30 cellular contexts compared by ENCODE assay signal in genomic region chr11:109648804-109649203, GRCh38.
"Had no signal": no experiment of that assay in that cellular context is flagged by ENCODE, and none has a peak within 500 bp of the region (broad histone marks: within the 10 kb centered on the region; RNA-seq: fewer than 3 reads in every experiment).

No MANE protein-coding gene starts in this region.

- H3K9me3 ChIP-seq: adrenal gland, ascending aorta, body of pancreas, breast epithelium, colonic mucosa had no signal

- DNase-seq: activated effector memory CD4-positive, alpha-beta T cell treated with anti-CD3 and anti-CD28 coated beads, Interleukin-2, amount 50 U/mL, for 16 hours; activated effector memory CD4-positive, alpha-beta T cell treated with Interleukin-2 at 50 U/mL for 16 hours; activated gamma-delta T cell; activated gamma-delta T cell treated with Interleukin-2 at 50 U/mL for 16 hours; activated naive CD4-positive, alpha-beta T cell; activated naive CD4-positive, alpha-beta T cell treated with anti-CD3 and anti-CD28 coated beads for 36 hours; activated naive CD4-positive, alpha-beta T cell treated with anti-CD3 and anti-CD28 coated beads, Interleukin-2, amount 10 ng/mL, durations not matched to agents 7 days and 5 days; activated naive CD4-positive, alpha-beta T cell treated with anti-CD3 and anti-CD28 coated beads, Interleukin-2, amount 50 U/mL, for 16 hours; activated naive CD4-positive, alpha-beta T cell treated with Interleukin-2 at 50 U/mL for 16 hours; activated naive CD8-positive, alpha-beta T cell treated with anti-CD3 and anti-CD28 coated beads for 36 hours; activated naive CD8-positive, alpha-beta T cell treated with anti-CD3 and anti-CD28 coated beads, Interleukin-2, amount 10 ng/mL, durations not matched to agents 7 days and 5 days; activated naive CD8-positive, alpha-beta T cell treated with anti-CD3 and anti-CD28 coated beads, Interleukin-2, amount 50 U/mL, for 24 hours; activated T-cell treated with anti-CD3 and anti-CD28 coated beads, Interleukin-2, amount 50 U/mL, for 48 hours; activated T-cell treated with anti-CD3 and anti-CD28 coated beads, Interleukin-2, amount 50 U/mL, for 72 hours; adrenal gland; amniotic stem cell; amygdala; anterior cingulate cortex; aorta; body of pancreas; brain microvascular endothelial cell; caudate nucleus; central memory CD4-positive, alpha-beta T cell; cerebellar nuclear complex; colonic mucosa had no signal

- H3K4me3 ChIP-seq: adrenal gland, ascending aorta, body of pancreas, breast epithelium, cardiac muscle cell, colonic mucosa had no signal

- H3K4me1 ChIP-seq: adrenal gland, ascending aorta, body of pancreas, breast epithelium, colonic mucosa had no signal

- H3K27me3 ChIP-seq: adrenal gland, ascending aorta, body of pancreas, brain microvascular endothelial cell, breast epithelium, cardiac muscle cell, colonic mucosa had no signal

- H3K27ac ChIP-seq: adrenal gland, ascending aorta, body of pancreas, brain microvascular endothelial cell, breast epithelium, cardiac muscle cell, colonic mucosa had no signal

- H3K36me3 ChIP-seq: adrenal gland, ascending aorta, brain microvascular endothelial cell, breast epithelium, cardiac muscle cell, colonic mucosa had no signal

- ATAC-seq: activated naive CD4-positive, alpha-beta T cell treated with anti-CD3 and anti-CD28 coated beads, Interleukin-2, amount 50 U/mL, for 72 hours; activated naive CD8-positive, alpha-beta T cell treated with anti-CD3 and anti-CD28 coated beads, Interleukin-2, amount 50 U/mL, for 24 hours; activated T-cell treated with anti-CD3 and anti-CD28 coated beads, Interleukin-2, amount 50 U/mL, for 72 hours; activated T-helper 17 cell treated with anti-CD3 and anti-CD28 coated beads, Interleukin-2, amount 50 U/mL, for 72 hours; body of pancreas had no signal
